Comparison of ENCODE assay signal across 8 cellular contexts in the genomic region with DNA sequence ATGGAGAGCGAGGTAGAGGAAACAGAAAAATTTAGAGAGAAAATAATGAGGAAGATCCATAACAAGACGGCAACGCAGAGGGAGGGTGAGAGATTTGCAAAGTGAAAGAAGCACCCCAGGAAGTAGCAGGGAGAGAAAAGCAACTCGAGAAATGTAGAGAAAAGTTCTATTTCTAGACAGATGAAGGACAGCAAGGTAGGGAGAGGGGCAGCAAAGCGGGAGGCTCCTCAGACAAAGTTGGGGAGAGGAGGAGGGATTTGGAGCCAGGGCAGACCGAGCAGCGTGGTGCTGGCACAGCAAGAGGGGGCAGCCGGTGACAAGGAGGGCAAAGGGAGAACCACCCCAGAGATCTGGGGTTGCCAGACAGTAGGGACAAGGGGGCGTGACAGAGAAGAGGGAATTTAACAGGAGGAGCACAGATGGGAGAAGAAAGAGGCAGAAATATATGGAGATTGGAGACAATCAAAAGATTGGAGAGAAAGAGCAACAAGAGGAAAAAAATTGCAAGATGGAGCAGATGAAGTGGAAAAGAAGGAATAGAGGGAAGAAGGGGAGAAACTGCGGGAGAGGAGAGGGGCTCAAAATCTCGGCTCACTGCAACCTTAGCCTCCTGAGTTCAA. TPM values are rescaled to one million over a fixed set of nuclear protein-coding genes. Genes with fewer than 3 reads are reported as not detected.
DNase-seq lines count a peak whose midpoint lies in the region; ATAC-seq and TF ChIP-seq lines count a peak whose summit lies in the region.

No MANE protein-coding gene starts in this region.

- H3K27ac ChIP-seq in KMS-11, result peak overlapping the region; percentile 92

- H4K20me1 ChIP-seq in KMS-11 (ENCODE audit: insufficient read depth), result no peaks in the 10 kb centered on the region

- H3K36me3 Mint-ChIP-seq in activated naive CD4-positive, alpha-beta T cell treated with anti-CD3 and anti-CD28 coated beads, Interleukin-2, amount 50 U/mL, for 72 hours, result peaks cover 48 to 57% of the 10 kb centered on the region in 2 donors

- DNase-seq in NCI-H1105 (lab: John Stamatoyannopoulos, UW) (peak; percentile 19), NCI-H1105 treated with DMSO at 0.1 percent for 48 hours (lab: John Stamatoyannopoulos, UW) (no peak), hepatic stellate cell (ENCODE audit: low spot score) (peak; percentile 22), skeletal muscle cell (ENCODE audit: low read depth) (no peak), NCI-H226 (no peak), LoVo (ENCODE audit: low spot score) (no peak)
- DNase-seq in activated naive CD4-positive, alpha-beta T cell treated with anti-CD3 and anti-CD28 coated beads, Interleukin-2, amount 50 U/mL, for 72 hours (ENCODE audit: low spot score in 2 of 2), result no peak

- H3K4me1 ChIP-seq in KMS-11 (ENCODE audit: low read depth, poor library complexity, severe bottlenecking), result peaks cover 5% of the 10 kb centered on the region

- TF ChIP-seq CTCF in KMS-11 (conservative IDR thresholded peaks at IDR 0.05; ENCODE audit: low read depth, low read length), result no peak

- H3K27ac Mint-ChIP-seq in activated naive CD4-positive, alpha-beta T cell treated with anti-CD3 and anti-CD28 coated beads, Interleukin-2, amount 50 U/mL, for 72 hours, result peak overlapping the region; percentile 97

- peak overlapping the region; percentile 47 for H3K4me2 ChIP-seq in KMS-11

- no peak for ATAC-seq in activated naive CD4-positive, alpha-beta T cell treated with anti-CD3 and anti-CD28 coated beads, Interleukin-2, amount 50 U/mL, for 72 hours

- H2AFZ ChIP-seq in KMS-11 (ENCODE audit: low read depth), result peak overlapping the region; percentile 78

- H3K27me3 ChIP-seq in KMS-11 (ENCODE audit: insufficient read depth, low read depth), result no peaks in the 10 kb centered on the region

- H3K9me3 Mint-ChIP-seq in activated naive CD4-positive, alpha-beta T cell treated with anti-CD3 and anti-CD28 coated beads, Interleukin-2, amount 50 U/mL, for 72 hours, result peaks cover 31 to 35% of the 10 kb centered on the region in 2 donors

- H3K4me3 ChIP-seq in KMS-11 (IDR thresholded peaks at IDR 0.05; ENCODE audit: insufficient read depth, low read depth, low read length) (peak overlapping the region; percentile 29), skeletal muscle cell (ENCODE audit: low read depth, low read length) (peak overlapping the region; percentile 97)

- peaks cover 51% of the 10 kb centered on the region for H3K79me2 ChIP-seq in KMS-11 (ENCODE audit: insufficient read depth, low read depth)

- peaks cover 7% of the 10 kb centered on the region; the same call in 1 of the 2 replicates for H3K36me3 ChIP-seq in KMS-11 (ENCODE audit: insufficient read depth)

- H3K9ac ChIP-seq in KMS-11, result peak overlapping the region; percentile 96

RNA-seq across cellular contexts. Expression of a gene that starts 1.0 kb away (rescaled TPM):
- total RNA-seq in activated naive CD4-positive, alpha-beta T cell treated with anti-CD3 and anti-CD28 coated beads, Interleukin-2, amount 50 U/mL, for 72 hours, result 10 to 100 TPM; 22.4 to 24.2 TPM

RNA-seq across cellular contexts. Expression of a gene that starts 26.6 kb away (rescaled TPM):
- total RNA-seq in activated naive CD4-positive, alpha-beta T cell treated with anti-CD3 and anti-CD28 coated beads, Interleukin-2, amount 50 U/mL, for 72 hours, result 1 to 10 TPM; 2.0 to 9.9 TPM

Comparison
In these comparisons a context has a peak if more than half of its experiments do, and no peak if none do; other contexts are left out.
1. DNase-seq: peak in NCI-H1105 (single experiment) and hepatic stellate cell (single experiment); none in NCI-H1105 treated with DMSO at 0.1 percent for 48 hours (single experiment), activated naive CD4-positive, alpha-beta T cell treated with anti-CD3 and anti-CD28 coated beads, Interleukin-2, amount 50 U/mL, for 72 hours (0 of 2), skeletal muscle cell (single experiment), NCI-H226 (single experiment) and LoVo (single experiment).